In genomic region chr12:32734952-32735351, GRCh38 we compare ENCODE assay signal across 22 cellular contexts. TPM values are rescaled to one million over a fixed set of nuclear protein-coding genes. Genes with fewer than 3 reads are reported as not detected.
A peak's percentile ranks its signal among the peaks of the same experiment; 100 is the strongest.
DNase-seq lines count a peak whose midpoint lies in the region; ATAC-seq and TF ChIP-seq lines count a peak whose summit lies in the region.
"Had no signal": no experiment of that assay in that cellular context is flagged by ENCODE, and none has a peak within 500 bp of the region (broad histone marks: within the 10 kb centered on the region; RNA-seq: fewer than 3 reads in every experiment).

No MANE protein-coding gene starts in this region.

- H3K36me3 Mint-ChIP-seq in activated CD8-positive, alpha-beta T cell treated with anti-CD3 and anti-CD28 coated beads for 36 hours (ENCODE audit: low read depth) = peaks cover 26% of the 10 kb centered on the region
- peaks cover 40% of the 10 kb centered on the region for H3K36me3 Mint-ChIP-seq in activated CD8-positive, alpha-beta T cell treated with anti-CD3 and anti-CD28 coated beads, Interleukin-2, amount 10 ng/mL, durations not matched to agents 7 days and 5 days (ENCODE audit: low read depth)
- peaks cover 70% of the 10 kb centered on the region for H3K36me3 Mint-ChIP-seq in endodermal cell (ENCODE audit: low read depth)

- H3K27me3 Mint-ChIP-seq in activated CD8-positive, alpha-beta T cell treated with anti-CD3 and anti-CD28 coated beads for 36 hours = no peaks in the 10 kb centered on the region
- no peaks in the 10 kb centered on the region for H3K27me3 Mint-ChIP-seq in activated CD8-positive, alpha-beta T cell treated with anti-CD3 and anti-CD28 coated beads, Interleukin-2, amount 10 ng/mL, durations not matched to agents 7 days and 5 days (ENCODE audit: low read depth)
- H3K27me3 Mint-ChIP-seq in endodermal cell (ENCODE audit: insufficient read depth) = no peaks in the 10 kb centered on the region

- TF ChIP-seq CTCF in activated CD8-positive, alpha-beta T cell treated with anti-CD3 and anti-CD28 coated beads for 36 hours (IDR thresholded peaks at IDR 0.05) = no peak
- TF ChIP-seq CTCF in endodermal cell (conservative IDR thresholded peaks at IDR 0.05) (peak; percentile 44), gastroesophageal sphincter (IDR thresholded peaks at IDR 0.05) (no peak)

- H3K4me1 ChIP-seq in endodermal cell (ENCODE audit: control insufficient read depth, insufficient read depth, low read length) = no peaks in the 10 kb centered on the region
- no peaks in the 10 kb centered on the region for H3K4me1 ChIP-seq in gastroesophageal sphincter

- no peaks in the 10 kb centered on the region for H3K9me3 ChIP-seq in endodermal cell (ENCODE audit: control insufficient read depth, low read length)
- no peaks in the 10 kb centered on the region for H3K9me3 ChIP-seq in gastroesophageal sphincter

- no peak overlapping the region for H3K4me3 Mint-ChIP-seq in activated CD8-positive, alpha-beta T cell treated with anti-CD3 and anti-CD28 coated beads for 36 hours
- no peak overlapping the region for H3K4me3 Mint-ChIP-seq in activated CD8-positive, alpha-beta T cell treated with anti-CD3 and anti-CD28 coated beads, Interleukin-2, amount 10 ng/mL, durations not matched to agents 7 days and 5 days
- no peak overlapping the region for H3K4me3 Mint-ChIP-seq in endodermal cell

- H3K27ac ChIP-seq in endodermal cell (ENCODE audit: low read depth, low read length) (no peak overlapping the region), gastroesophageal sphincter (no peak overlapping the region)
- H3K27ac ChIP-seq: RWPE1 had no signal

- no peak for ATAC-seq in activated CD8-positive, alpha-beta T cell treated with anti-CD3 and anti-CD28 coated beads for 36 hours
- no peak for ATAC-seq in activated CD8-positive, alpha-beta T cell treated with anti-CD3 and anti-CD28 coated beads, Interleukin-2, amount 10 ng/mL, durations not matched to agents 7 days and 5 days
- no peak for ATAC-seq in gastroesophageal sphincter
- ATAC-seq: Panc1 had no signal

- H3K27ac Mint-ChIP-seq in activated CD8-positive, alpha-beta T cell treated with anti-CD3 and anti-CD28 coated beads for 36 hours = peak overlapping the region; percentile 64
- no peak overlapping the region for H3K27ac Mint-ChIP-seq in activated CD8-positive, alpha-beta T cell treated with anti-CD3 and anti-CD28 coated beads, Interleukin-2, amount 10 ng/mL, durations not matched to agents 7 days and 5 days
- no peak overlapping the region for H3K27ac Mint-ChIP-seq in endodermal cell

- POLR2A ChIA-PET in activated CD8-positive, alpha-beta T cell treated with anti-CD3 and anti-CD28 coated beads for 36 hours (lab: Charles Lee) = interaction anchor here (1.3 kb wide), 1 partner anchor 20 kb away, joined by 3 read pairs; no protein-coding TSS in a partner anchor
- POLR2A ChIA-PET in activated CD8-positive, alpha-beta T cell treated with anti-CD3 and anti-CD28 coated beads, Interleukin-2, amount 10 ng/mL, durations not matched to agents 7 days and 5 days (lab: Charles Lee) = no interaction called here

- no peak for DNase-seq in activated CD8-positive, alpha-beta T cell treated with anti-CD3 and anti-CD28 coated beads for 36 hours
- no peak for DNase-seq in activated CD8-positive, alpha-beta T cell treated with anti-CD3 and anti-CD28 coated beads, Interleukin-2, amount 10 ng/mL, durations not matched to agents 7 days and 5 days
- DNase-seq in D341Med (ENCODE audit: low spot score) (peak; percentile 24), NCI-H82 treated with DMSO at 0.1 percent for 48 hours (lab: John Stamatoyannopoulos, UW; ENCODE audit: unreplicated experiment) (peak; percentile 47), endodermal cell (no peak), NCI-H1417 (lab: John Stamatoyannopoulos, UW) (no peak)
- DNase-seq in stimulated activated CD4-positive, alpha-beta T cell treated with anti-CD3 and anti-CD28 coated beads, Interleukin-4, amount 100 ng/mL, for 1 hour = no peak
- DNase-seq: 8988T, DMS 273 treated with DMSO at 0.1 percent for 48 hours, DMS79, EL, GDM1, KBM-7, MV-4-11, NCI-H1105 treated with DMSO at 0.1 percent for 48 hours, NCI-H2029, NCI-H446 treated with DMSO at 0.1 percent for 48 hours, NCI-H526, SHP77 had no signal

- peaks cover 7% of the 10 kb centered on the region for H3K4me1 Mint-ChIP-seq in activated CD8-positive, alpha-beta T cell treated with anti-CD3 and anti-CD28 coated beads for 36 hours (ENCODE audit: low read depth)
- no peaks in the 10 kb centered on the region for H3K4me1 Mint-ChIP-seq in activated CD8-positive, alpha-beta T cell treated with anti-CD3 and anti-CD28 coated beads, Interleukin-2, amount 10 ng/mL, durations not matched to agents 7 days and 5 days (ENCODE audit: low read depth)
- H3K4me1 Mint-ChIP-seq in endodermal cell = peaks cover 9% of the 10 kb centered on the region

- no peak overlapping the region for H3K9ac ChIP-seq in endodermal cell (ENCODE audit: extremely low read depth, low read length, poor library complexity, severe bottlenecking)

- WGBS in endodermal cell (ENCODE audit: insufficient coverage in 1 of 2, insufficient read length in 1 of 2), 2 experiments = 100% methylated on average over 1 of the region's 1 CpG; no CpG with 5 or more reads in 1 of the 2 experiments
- WGBS in gastroesophageal sphincter (ENCODE audit: low coverage in 1 of 2), 2 donors = 100% methylated on average over 1 of the region's 1 CpG

- no peak for TF ChIP-seq POLR2A in gastroesophageal sphincter (IDR thresholded peaks at IDR 0.05)

- peaks cover 91% of the 10 kb centered on the region for H3K36me3 ChIP-seq in endodermal cell (ENCODE audit: control insufficient read depth, insufficient read depth, low read length)
- H3K36me3 ChIP-seq in gastroesophageal sphincter = peaks cover 0 to 95% of the 10 kb centered on the region in 2 donors

- intact Hi-C loops in activated CD8-positive, alpha-beta T cell treated with anti-CD3 and anti-CD28 coated beads for 36 hours (cut with micrococcal nuclease) = no loop called here

- no peaks in the 10 kb centered on the region for H3K27me3 ChIP-seq in endodermal cell (ENCODE audit: control insufficient read depth, insufficient read depth, low read length, poor library complexity, severe bottlenecking)
- H3K27me3 ChIP-seq in gastroesophageal sphincter = no peaks in the 10 kb centered on the region

- H3K9me3 Mint-ChIP-seq in activated CD8-positive, alpha-beta T cell treated with anti-CD3 and anti-CD28 coated beads for 36 hours = no peaks in the 10 kb centered on the region
- no peaks in the 10 kb centered on the region for H3K9me3 Mint-ChIP-seq in activated CD8-positive, alpha-beta T cell treated with anti-CD3 and anti-CD28 coated beads, Interleukin-2, amount 10 ng/mL, durations not matched to agents 7 days and 5 days (ENCODE audit: insufficient read depth)
- no peaks in the 10 kb centered on the region for H3K9me3 Mint-ChIP-seq in endodermal cell

- CTCF ChIA-PET in activated CD8-positive, alpha-beta T cell treated with anti-CD3 and anti-CD28 coated beads for 36 hours (lab: Charles Lee) = no interaction called here
- CTCF ChIA-PET in activated CD8-positive, alpha-beta T cell treated with anti-CD3 and anti-CD28 coated beads, Interleukin-2, amount 10 ng/mL, durations not matched to agents 7 days and 5 days (lab: Charles Lee) = interaction anchor here (1.5 kb wide), 1 partner anchor 20 kb away, joined by 4 read pairs; no protein-coding TSS in a partner anchor

- H3K4me3 ChIP-seq in endodermal cell (ENCODE audit: low read length) = no peak overlapping the region
- H3K4me3 ChIP-seq in gastroesophageal sphincter = no peak overlapping the region

- TF ChIP-seq EP300 in gastroesophageal sphincter (IDR thresholded peaks at IDR 0.05) = no peak

RNA-seq across cellular contexts. Expression of gene YARS2, which starts 20.7 kb away (rescaled TPM):
- 10 to 100 TPM; 29.3 to 31.8 TPM for total RNA-seq in activated CD8-positive, alpha-beta T cell treated with anti-CD3 and anti-CD28 coated beads for 36 hours
- 10 to 100 TPM; 19.4 to 20.2 TPM for total RNA-seq in activated CD8-positive, alpha-beta T cell treated with anti-CD3 and anti-CD28 coated beads, Interleukin-2, amount 10 ng/mL, durations not matched to agents 7 days and 5 days
- total RNA-seq in endodermal cell = 10 to 100 TPM; 34.1 to 72.7 TPM
- polyA plus RNA-seq in endodermal cell (2013, experiment 1 of 2) = 30.1 TPM
- 26.3 TPM for polyA plus RNA-seq in endodermal cell (2013, experiment 2 of 2)
- 10 to 100 TPM; 13.2 to 24.0 (median 16.7) TPM for total RNA-seq in gastroesophageal sphincter

RNA-seq across cellular contexts. Expression of gene DNM1L, which starts 55.9 kb away (rescaled TPM):
- total RNA-seq in activated CD8-positive, alpha-beta T cell treated with anti-CD3 and anti-CD28 coated beads for 36 hours = 10 to 100 TPM; 56.9 to 68.3 TPM
- total RNA-seq in activated CD8-positive, alpha-beta T cell treated with anti-CD3 and anti-CD28 coated beads, Interleukin-2, amount 10 ng/mL, durations not matched to agents 7 days and 5 days = 10 to 100 TPM; 59.5 to 64.7 TPM
- total RNA-seq in endodermal cell (100 to 1,000 TPM; 100 to 156 TPM), gastroesophageal sphincter (100 to 1,000 TPM in 1 of 4 donors, 10 to 100 TPM in 3; 66.9 to 109 (median 88.3) TPM)
- polyA plus RNA-seq in endodermal cell (2013, experiment 1 of 2) = 74.7 TPM
- 74.6 TPM for polyA plus RNA-seq in endodermal cell (2013, experiment 2 of 2)

Comparison
In these comparisons a context has a peak if more than half of its experiments do, and no peak if none do; other contexts are left out.
1. DNase-seq: peak in D341Med (single experiment) and NCI-H82 treated with DMSO at 0.1 percent for 48 hours (single experiment); none in activated CD8-positive, alpha-beta T cell treated with anti-CD3 and anti-CD28 coated beads for 36 hours (single experiment), activated CD8-positive, alpha-beta T cell treated with anti-CD3 and anti-CD28 coated beads, Interleukin-2, amount 10 ng/mL, durations not matched to agents 7 days and 5 days (single experiment), endodermal cell (single experiment), stimulated activated CD4-positive, alpha-beta T cell treated with anti-CD3 and anti-CD28 coated beads, Interleukin-4, amount 100 ng/mL, for 1 hour (single experiment) and NCI-H1417 (0 of 3).